In genomic region chr5:91556-92263, GRCh38 we compare ENCODE assay signal across 1 cellular context.
TF ChIP-seq lines count a peak whose summit lies in the region.

PLEKHG4B (plus strand) TSS chr5:92168; CDS start chr5:92232, 64 bp downstream.

TF ChIP-seq in HEK293, 187 proteins besides CTCF, POLR2A, EP300 and RAD21 (continued from another document):
- TF ChIP-seq, protein P1, sequence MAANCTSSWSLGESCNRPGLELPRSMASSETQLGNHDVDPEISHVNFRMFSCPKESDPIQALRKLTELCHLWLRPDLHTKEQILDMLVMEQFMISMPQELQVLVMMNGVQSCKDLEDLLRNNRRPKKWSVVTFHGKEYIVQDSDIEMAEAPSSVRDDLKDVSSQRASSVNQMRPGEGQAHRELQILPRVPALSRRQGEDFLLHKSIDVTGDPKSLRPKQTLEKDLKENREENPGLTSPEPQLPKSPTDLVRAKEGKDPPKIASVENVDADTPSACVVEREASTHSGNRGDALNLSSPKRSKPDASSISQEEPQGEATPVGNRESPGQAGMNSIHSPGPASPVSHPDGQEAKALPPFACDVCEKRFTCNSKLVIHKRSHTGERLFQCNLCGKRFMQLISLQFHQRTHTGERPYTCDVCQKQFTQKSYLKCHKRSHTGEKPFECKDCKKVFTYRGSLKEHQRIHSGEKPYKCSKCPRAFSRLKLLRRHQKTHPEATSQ (tag by site-specific recombination; IDR thresholded peaks at IDR 0.05) = no peak
- no peak for TF ChIP-seq ZNF23 (tag by site-specific recombination; IDR thresholded peaks at IDR 0.05; ENCODE audit: borderline replicate concordance)
- no peak for TF ChIP-seq KLF16 (tag by site-specific recombination; IDR thresholded peaks at IDR 0.05)
- TF ChIP-seq ZNF18 (tag by site-specific recombination; IDR thresholded peaks at IDR 0.05) = no peak
- no peak for TF ChIP-seq TSHZ1 (tag by site-specific recombination; IDR thresholded peaks at IDR 0.05; ENCODE audit: borderline replicate concordance)
- TF ChIP-seq ZBTB8A (tag by site-specific recombination; IDR thresholded peaks at IDR 0.05) = peak; percentile 72
- no peak for TF ChIP-seq ZFP41 (tag by site-specific recombination; IDR thresholded peaks at IDR 0.05; ENCODE audit: borderline replicate concordance)
- TF ChIP-seq PRDM6 (tag by site-specific recombination; IDR thresholded peaks at IDR 0.05) = no peak
- TF ChIP-seq, protein P2, sequence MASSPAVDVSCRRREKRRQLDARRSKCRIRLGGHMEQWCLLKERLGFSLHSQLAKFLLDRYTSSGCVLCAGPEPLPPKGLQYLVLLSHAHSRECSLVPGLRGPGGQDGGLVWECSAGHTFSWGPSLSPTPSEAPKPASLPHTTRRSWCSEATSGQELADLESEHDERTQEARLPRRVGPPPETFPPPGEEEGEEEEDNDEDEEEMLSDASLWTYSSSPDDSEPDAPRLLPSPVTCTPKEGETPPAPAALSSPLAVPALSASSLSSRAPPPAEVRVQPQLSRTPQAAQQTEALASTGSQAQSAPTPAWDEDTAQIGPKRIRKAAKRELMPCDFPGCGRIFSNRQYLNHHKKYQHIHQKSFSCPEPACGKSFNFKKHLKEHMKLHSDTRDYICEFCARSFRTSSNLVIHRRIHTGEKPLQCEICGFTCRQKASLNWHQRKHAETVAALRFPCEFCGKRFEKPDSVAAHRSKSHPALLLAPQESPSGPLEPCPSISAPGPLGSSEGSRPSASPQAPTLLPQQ (tag by site-specific recombination; IDR thresholded peaks at IDR 0.05) = no peak
- TF ChIP-seq ZNF248 (tag by site-specific recombination; IDR thresholded peaks at IDR 0.05) = no peak
- no peak for TF ChIP-seq ZNF626 (tag by site-specific recombination; IDR thresholded peaks at IDR 0.05)
- peak; percentile 59 for TF ChIP-seq GLIS2 (tag by site-specific recombination; IDR thresholded peaks at IDR 0.05)
- TF ChIP-seq ZNF132 (tag by site-specific recombination; IDR thresholded peaks at IDR 0.05; ENCODE audit: borderline replicate concordance) = no peak
- TF ChIP-seq, protein P3, sequence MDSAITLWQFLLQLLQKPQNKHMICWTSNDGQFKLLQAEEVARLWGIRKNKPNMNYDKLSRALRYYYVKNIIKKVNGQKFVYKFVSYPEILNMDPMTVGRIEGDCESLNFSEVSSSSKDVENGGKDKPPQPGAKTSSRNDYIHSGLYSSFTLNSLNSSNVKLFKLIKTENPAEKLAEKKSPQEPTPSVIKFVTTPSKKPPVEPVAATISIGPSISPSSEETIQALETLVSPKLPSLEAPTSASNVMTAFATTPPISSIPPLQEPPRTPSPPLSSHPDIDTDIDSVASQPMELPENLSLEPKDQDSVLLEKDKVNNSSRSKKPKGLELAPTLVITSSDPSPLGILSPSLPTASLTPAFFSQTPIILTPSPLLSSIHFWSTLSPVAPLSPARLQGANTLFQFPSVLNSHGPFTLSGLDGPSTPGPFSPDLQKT (IDR thresholded peaks at IDR 0.05; ENCODE audit: borderline replicate concordance, low read depth, low read length) = no peak
- TF ChIP-seq ZNF311 (tag by site-specific recombination; IDR thresholded peaks at IDR 0.05; ENCODE audit: borderline replicate concordance) = no peak
- peak; percentile 90 for TF ChIP-seq ZXDB (tag by site-specific recombination; IDR thresholded peaks at IDR 0.05)
- peak; percentile 83 for TF ChIP-seq ZNF335 (tag by site-specific recombination; conservative IDR thresholded peaks at IDR 0.05)
- no peak for TF ChIP-seq ZNF549 (tag by site-specific recombination; IDR thresholded peaks at IDR 0.05)
- no peak for TF ChIP-seq HOXA7 (CRISPR knock-in tag; IDR thresholded peaks at IDR 0.05; ENCODE audit: borderline replicate concordance)
- TF ChIP-seq, protein P4, sequence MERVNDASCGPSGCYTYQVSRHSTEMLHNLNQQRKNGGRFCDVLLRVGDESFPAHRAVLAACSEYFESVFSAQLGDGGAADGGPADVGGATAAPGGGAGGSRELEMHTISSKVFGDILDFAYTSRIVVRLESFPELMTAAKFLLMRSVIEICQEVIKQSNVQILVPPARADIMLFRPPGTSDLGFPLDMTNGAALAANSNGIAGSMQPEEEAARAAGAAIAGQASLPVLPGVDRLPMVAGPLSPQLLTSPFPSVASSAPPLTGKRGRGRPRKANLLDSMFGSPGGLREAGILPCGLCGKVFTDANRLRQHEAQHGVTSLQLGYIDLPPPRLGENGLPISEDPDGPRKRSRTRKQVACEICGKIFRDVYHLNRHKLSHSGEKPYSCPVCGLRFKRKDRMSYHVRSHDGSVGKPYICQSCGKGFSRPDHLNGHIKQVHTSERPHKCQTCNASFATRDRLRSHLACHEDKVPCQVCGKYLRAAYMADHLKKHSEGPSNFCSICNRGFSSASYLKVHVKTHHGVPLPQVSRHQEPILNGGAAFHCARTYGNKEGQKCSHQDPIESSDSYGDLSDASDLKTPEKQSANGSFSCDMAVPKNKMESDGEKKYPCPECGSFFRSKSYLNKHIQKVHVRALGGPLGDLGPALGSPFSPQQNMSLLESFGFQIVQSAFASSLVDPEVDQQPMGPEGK (tag by site-specific recombination; IDR thresholded peaks at IDR 0.05) = no peak
- TF ChIP-seq SETDB1 (IDR thresholded peaks at IDR 0.05; ENCODE audit: insufficient read length, low read length) = no peak
- TF ChIP-seq ATF2 (tag by site-specific recombination; IDR thresholded peaks at IDR 0.05; ENCODE audit: low read depth) = no peak
- no peak for TF ChIP-seq ZNF513 (tag by site-specific recombination; IDR thresholded peaks at IDR 0.05)
- no peak for TF ChIP-seq MZF1 (tag by site-specific recombination; IDR thresholded peaks at IDR 0.05; ENCODE audit: borderline replicate concordance)
- TF ChIP-seq ZNF324 (tag by site-specific recombination; IDR thresholded peaks at IDR 0.05) = no peak
